ENCODE assay signal across 10 cellular contexts in genomic region chr13:105202384-105202783, GRCh38.
DNase-seq lines count a peak whose midpoint lies in the region; ATAC-seq and TF ChIP-seq lines count a peak whose summit lies in the region.
"Had no signal": no experiment of that assay in that cellular context is flagged by ENCODE, and none has a peak within 500 bp of the region (broad histone marks: within the 10 kb centered on the region; RNA-seq: fewer than 3 reads in every experiment).

No MANE protein-coding gene starts in this region.

- H3K27ac Mint-ChIP-seq in brain (peak overlapping the region in 2 of 5 experiments; percentile 40 to 58), T-helper 17 cell (no peak overlapping the region)
- H3K27ac Mint-ChIP-seq in activated naive CD8-positive, alpha-beta T cell treated with anti-CD3 and anti-CD28 coated beads, Interleukin-2, amount 50 U/mL, for 24 hours, result no peak overlapping the region
- H3K27ac Mint-ChIP-seq: CD4-positive, CD25-positive, alpha-beta regulatory T cell; naive B cell had no signal

- H3K36me3 Mint-ChIP-seq in brain (no peaks in the 10 kb centered on the region), T-helper 17 cell (ENCODE audit: low read depth) (no peaks in the 10 kb centered on the region)
- no peaks in the 10 kb centered on the region for H3K36me3 Mint-ChIP-seq in activated naive CD8-positive, alpha-beta T cell treated with anti-CD3 and anti-CD28 coated beads, Interleukin-2, amount 50 U/mL, for 24 hours (ENCODE audit: low read depth)
- H3K36me3 Mint-ChIP-seq: CD4-positive, CD25-positive, alpha-beta regulatory T cell; naive B cell had no signal

- DNase-seq in NCI-H510A treated with DMSO at 0.1 percent for 48 hours (lab: John Stamatoyannopoulos, UW), result peak; percentile 9
- DNase-seq in NCI-H510A (lab: John Stamatoyannopoulos, UW), result no peak
- DNase-seq in Kasumi-1 (lab: John Stamatoyannopoulos, UW), result peak; percentile 91 to 93
- peak; percentile 55 for DNase-seq in midbrain (lab: John Stamatoyannopoulos, UW)
- DNase-seq in T-helper 17 cell, result no peak
- no peak for DNase-seq in activated naive CD8-positive, alpha-beta T cell treated with anti-CD3 and anti-CD28 coated beads, Interleukin-2, amount 50 U/mL, for 24 hours
- no peak for DNase-seq in activated gamma-delta T cell (lab: John Stamatoyannopoulos, UW)
- DNase-seq: CD4-positive, CD25-positive, alpha-beta regulatory T cell; naive B cell had no signal

- no peaks in the 10 kb centered on the region for H3K9me3 ChIP-seq in T-helper 17 cell (ENCODE audit: control insufficient read depth, low read length, poor library complexity, severe bottlenecking)

- H3K27me3 Mint-ChIP-seq in brain (peaks cover 3% of the 10 kb centered on the region), T-helper 17 cell (peaks cover 15% of the 10 kb centered on the region)
- H3K27me3 Mint-ChIP-seq in activated naive CD8-positive, alpha-beta T cell treated with anti-CD3 and anti-CD28 coated beads, Interleukin-2, amount 50 U/mL, for 24 hours, result peaks cover 6% of the 10 kb centered on the region
- H3K27me3 Mint-ChIP-seq: CD4-positive, CD25-positive, alpha-beta regulatory T cell; naive B cell had no signal

- peaks cover 0 to 16% (median 9%) of the 10 kb centered on the region in 5 experiments for H3K9me3 Mint-ChIP-seq in brain
- no peaks in the 10 kb centered on the region for H3K9me3 Mint-ChIP-seq in activated naive CD8-positive, alpha-beta T cell treated with anti-CD3 and anti-CD28 coated beads, Interleukin-2, amount 50 U/mL, for 24 hours
- H3K9me3 Mint-ChIP-seq: CD4-positive, CD25-positive, alpha-beta regulatory T cell had no signal

- no peak for ATAC-seq in T-helper 17 cell
- ATAC-seq in activated naive CD8-positive, alpha-beta T cell treated with anti-CD3 and anti-CD28 coated beads, Interleukin-2, amount 50 U/mL, for 24 hours, result no peak

- peak; percentile 56 to 70 for TF ChIP-seq CTCF in brain (conservative IDR thresholded peaks at IDR 0.05)

- peaks cover 25% of the 10 kb centered on the region for H3K4me1 Mint-ChIP-seq in brain
- no peaks in the 10 kb centered on the region for H3K4me1 Mint-ChIP-seq in T-helper 17 cell
- H3K4me1 Mint-ChIP-seq in activated naive CD8-positive, alpha-beta T cell treated with anti-CD3 and anti-CD28 coated beads, Interleukin-2, amount 50 U/mL, for 24 hours, result no peaks in the 10 kb centered on the region
- H3K4me1 Mint-ChIP-seq: CD4-positive, CD25-positive, alpha-beta regulatory T cell; naive B cell had no signal

- H3K4me3 Mint-ChIP-seq in brain, result no peak overlapping the region
- no peak overlapping the region for H3K4me3 Mint-ChIP-seq in T-helper 17 cell
- no peak overlapping the region for H3K4me3 Mint-ChIP-seq in activated naive CD8-positive, alpha-beta T cell treated with anti-CD3 and anti-CD28 coated beads, Interleukin-2, amount 50 U/mL, for 24 hours
- H3K4me3 Mint-ChIP-seq: CD4-positive, CD25-positive, alpha-beta regulatory T cell; naive B cell had no signal

Comparison
In these comparisons a context has a peak if more than half of its experiments do, and no peak if none do; other contexts are left out.
1. DNase-seq: peak in NCI-H510A treated with DMSO at 0.1 percent for 48 hours (single experiment), Kasumi-1 (2 of 2) and midbrain (single experiment); none in NCI-H510A (single experiment), T-helper 17 cell (0 of 3), activated naive CD8-positive, alpha-beta T cell treated with anti-CD3 and anti-CD28 coated beads, Interleukin-2, amount 50 U/mL, for 24 hours (single experiment) and activated gamma-delta T cell (single experiment).